In the genomic region with DNA sequence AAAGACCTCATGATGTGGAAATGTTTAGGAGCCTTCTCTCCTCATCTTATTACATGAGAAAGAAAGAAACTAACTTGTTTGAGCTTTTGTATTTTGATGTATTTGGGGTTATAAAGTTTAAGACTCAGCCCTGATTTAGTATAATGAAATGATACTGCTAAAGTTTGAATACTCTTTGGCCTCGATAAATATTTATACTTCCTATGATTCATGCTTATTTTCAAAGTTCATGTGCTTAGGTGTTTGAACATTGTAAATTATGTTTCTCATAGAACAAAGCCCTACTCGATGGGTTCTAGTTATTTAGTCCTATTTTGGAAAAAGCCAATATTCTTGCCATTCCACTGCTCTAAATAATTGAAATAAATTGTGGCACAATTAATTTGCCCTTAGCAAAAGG, we compare ENCODE assay signal across 6 cellular contexts.
"Had no signal": no experiment of that assay in that cellular context is flagged by ENCODE, and none has a peak within 500 bp of the region (broad histone marks: within the 10 kb centered on the region; RNA-seq: fewer than 3 reads in every experiment).

No MANE protein-coding gene starts in this region.

- H3K27ac ChIP-seq: HL-60 had no signal

- H3K4me3 ChIP-seq: K562 had no signal

- DNase-seq: IMR-90, KBM-7, KG1 had no signal

- ATAC-seq: HepG2, K562 had no signal
